Comparison of ENCODE assay signal across 24 cellular contexts in the genomic region with DNA sequence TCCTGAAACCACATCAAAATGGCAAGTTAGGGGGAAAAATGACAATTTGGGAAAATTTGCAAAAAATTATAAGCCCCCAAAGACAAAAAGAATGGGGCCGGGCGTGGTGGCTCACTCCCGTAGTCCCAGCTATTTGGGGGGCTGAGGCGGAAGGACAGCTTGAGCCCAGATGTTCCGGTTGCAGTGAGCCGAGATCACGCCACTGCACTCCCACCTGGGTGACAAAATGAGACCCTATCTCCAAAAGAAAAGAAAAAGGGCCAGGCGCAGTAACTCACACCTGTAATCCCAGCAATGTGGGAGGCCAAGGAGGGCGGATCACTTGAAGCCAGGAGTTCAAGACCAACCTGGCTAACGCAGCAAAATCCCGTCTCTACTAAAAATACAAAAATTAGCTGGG. TPM values are rescaled to one million over a fixed set of nuclear protein-coding genes. Genes with fewer than 3 reads are reported as not detected.
"Had no signal": no experiment of that assay in that cellular context is flagged by ENCODE, and none has a peak within 500 bp of the region (broad histone marks: within the 10 kb centered on the region; RNA-seq: fewer than 3 reads in every experiment).

No MANE protein-coding gene starts in this region.

- H3K4me3 Mint-ChIP-seq: activated naive CD4-positive, alpha-beta T cell treated with anti-CD3 and anti-CD28 coated beads for 36 hours; activated naive CD8-positive, alpha-beta T cell treated with anti-CD3 and anti-CD28 coated beads, Interleukin-2, amount 10 ng/mL, durations not matched to agents 7 days and 5 days; activated T-cell treated with anti-CD3 and anti-CD28 coated beads, Interleukin-2, amount 50 U/mL, for 24 hours had no signal

- H3K36me3 Mint-ChIP-seq: activated naive CD8-positive, alpha-beta T cell treated with anti-CD3 and anti-CD28 coated beads, Interleukin-2, amount 10 ng/mL, durations not matched to agents 7 days and 5 days had no signal

- H3K27ac Mint-ChIP-seq: activated CD8-positive, alpha-beta T cell treated with anti-CD3 and anti-CD28 coated beads for 36 hours; activated naive CD4-positive, alpha-beta T cell treated with anti-CD3 and anti-CD28 coated beads for 36 hours; activated naive CD8-positive, alpha-beta T cell treated with anti-CD3 and anti-CD28 coated beads, Interleukin-2, amount 10 ng/mL, durations not matched to agents 7 days and 5 days; activated T-cell treated with anti-CD3 and anti-CD28 coated beads, Interleukin-2, amount 50 U/mL, for 24 hours had no signal

- H3K27ac ChIP-seq: KMS-11 had no signal

- H3K9me3 Mint-ChIP-seq: activated CD8-positive, alpha-beta T cell treated with anti-CD3 and anti-CD28 coated beads for 36 hours; activated naive CD4-positive, alpha-beta T cell treated with anti-CD3 and anti-CD28 coated beads for 36 hours; activated naive CD8-positive, alpha-beta T cell treated with anti-CD3 and anti-CD28 coated beads, Interleukin-2, amount 10 ng/mL, durations not matched to agents 7 days and 5 days; activated T-cell treated with anti-CD3 and anti-CD28 coated beads, Interleukin-2, amount 50 U/mL, for 24 hours; activated T-helper 17 cell treated with anti-CD3 and anti-CD28 coated beads, Interleukin-2, amount 50 U/mL, for 72 hours had no signal

- DNase-seq: activated CD4-positive, alpha-beta T cell treated with anti-CD3 and anti-CD28 coated beads, Interleukin-2, amount 50 U/mL, for 1 hour; activated CD4-positive, CD25-positive, alpha-beta regulatory T cell; activated CD8-positive, alpha-beta T cell treated with anti-CD3 and anti-CD28 coated beads for 36 hours; activated gamma-delta T cell; activated naive CD4-positive, alpha-beta T cell treated with anti-CD3 and anti-CD28 coated beads for 36 hours; activated naive CD8-positive, alpha-beta T cell treated with anti-CD3 and anti-CD28 coated beads, Interleukin-2, amount 10 ng/mL, durations not matched to agents 7 days and 5 days; activated T-cell treated with anti-CD3 and anti-CD28 coated beads, Interleukin-2, amount 50 U/mL, for 24 hours; aorta; central memory CD4-positive, alpha-beta T cell; NCI-H1092; NCI-H1417 treated with DMSO at 0.1 percent for 48 hours; NCI-H1694; NCI-H2029; NCI-H345; NCI-H510A; NCI-H526 treated with DMSO at 0.1 percent for 48 hours; NCI-H82; SIG-M5; T1000 had no signal

- H3K27me3 Mint-ChIP-seq: activated CD8-positive, alpha-beta T cell treated with anti-CD3 and anti-CD28 coated beads for 36 hours; activated T-cell treated with anti-CD3 and anti-CD28 coated beads, Interleukin-2, amount 50 U/mL, for 24 hours; activated T-helper 17 cell treated with anti-CD3 and anti-CD28 coated beads, Interleukin-2, amount 50 U/mL, for 72 hours had no signal

- ATAC-seq: activated CD8-positive, alpha-beta T cell treated with anti-CD3 and anti-CD28 coated beads for 36 hours; activated T-helper 17 cell treated with anti-CD3 and anti-CD28 coated beads, Interleukin-2, amount 50 U/mL, for 72 hours had no signal

RNA-seq across cellular contexts. Expression of gene CD27, which starts 27.7 kb away (rescaled TPM):
- total RNA-seq: bronchial epithelial cell, MCF 10A, RPMI7951 had no signal
